ENCODE assay signal across 33 cellular contexts in the genomic region with DNA sequence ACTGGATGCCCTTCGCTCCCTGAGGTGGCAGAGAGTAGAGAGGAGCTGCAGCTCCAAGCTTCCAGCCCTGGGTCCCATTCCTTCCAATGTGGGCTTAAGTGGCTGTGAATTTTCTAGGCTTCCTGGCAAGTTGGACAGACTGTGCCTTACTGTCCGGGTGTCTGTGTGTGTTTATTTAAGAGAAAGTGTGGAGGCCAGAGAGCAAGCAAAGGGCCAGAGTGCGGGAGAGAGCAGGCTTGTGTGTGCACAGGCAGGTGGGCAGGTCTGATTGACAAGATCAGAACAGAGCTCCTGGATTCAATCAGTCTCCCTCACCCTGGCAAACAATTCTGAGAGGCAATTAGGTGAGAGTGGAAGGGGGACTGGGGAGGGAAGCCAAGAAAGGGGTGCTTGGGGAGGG.
"Had no signal": no experiment of that assay in that cellular context is flagged by ENCODE, and none has a peak within 500 bp of the region (broad histone marks: within the 10 kb centered on the region; RNA-seq: fewer than 3 reads in every experiment).

No MANE protein-coding gene starts in this region.

- H3K27ac Mint-ChIP-seq: activated B cell treated with CpG ODN at 0.5 μM for 24 hours; activated CD8-positive, alpha-beta T cell treated with anti-CD3 and anti-CD28 coated beads for 36 hours; activated naive CD4-positive, alpha-beta T cell treated with anti-CD3 and anti-CD28 coated beads, Interleukin-2, amount 50 U/mL, for 24 hours; activated naive CD8-positive, alpha-beta T cell treated with anti-CD3 and anti-CD28 coated beads for 36 hours; activated naive CD8-positive, alpha-beta T cell treated with anti-CD3 and anti-CD28 coated beads, Interleukin-2, amount 50 U/mL, for 24 hours; activated T-helper 17 cell treated with anti-CD3 and anti-CD28 coated beads, Interleukin-2, amount 50 U/mL, for 72 hours; dendritic cell treated with granulocyte-macrophage colony-stimulating factor and Interleukin-4, amounts not matched to agents 40 ng/mL and 50 ng/mL, for 4 days; T-helper 17 cell; T-helper 2 cell treated with Interferon-gamma antibody and Interleukin-4, amounts not matched to agents 5 μg/mL and 100 μg/mL, for 36 hours had no signal

- H3K4me1 Mint-ChIP-seq: activated B cell treated with CpG ODN at 0.5 μM for 24 hours; activated naive CD4-positive, alpha-beta T cell treated with anti-CD3 and anti-CD28 coated beads, Interleukin-2, amount 50 U/mL, for 24 hours; activated naive CD8-positive, alpha-beta T cell treated with anti-CD3 and anti-CD28 coated beads for 36 hours; activated naive CD8-positive, alpha-beta T cell treated with anti-CD3 and anti-CD28 coated beads, Interleukin-2, amount 50 U/mL, for 24 hours; activated T-helper 17 cell treated with anti-CD3 and anti-CD28 coated beads, Interleukin-2, amount 50 U/mL, for 72 hours; T-helper 17 cell had no signal

- H3K36me3 ChIP-seq: adrenal gland, colonic mucosa, esophagus muscularis mucosa, gastrocnemius medialis, WERI-Rb-1 had no signal

- H3K9me3 Mint-ChIP-seq: activated B cell treated with CpG ODN at 0.5 μM for 24 hours; activated naive CD4-positive, alpha-beta T cell treated with anti-CD3 and anti-CD28 coated beads, Interleukin-2, amount 50 U/mL, for 24 hours; activated naive CD8-positive, alpha-beta T cell treated with anti-CD3 and anti-CD28 coated beads for 36 hours; activated naive CD8-positive, alpha-beta T cell treated with anti-CD3 and anti-CD28 coated beads, Interleukin-2, amount 50 U/mL, for 24 hours; activated T-cell treated with anti-CD3 and anti-CD28 coated beads, Interleukin-2, amount 50 U/mL, for 4 hours; dendritic cell treated with granulocyte-macrophage colony-stimulating factor and Interleukin-4, amounts not matched to agents 40 ng/mL and 50 ng/mL, for 4 days had no signal

- H3K27me3 ChIP-seq: adrenal gland, body of pancreas, colonic mucosa, foreskin keratinocyte, gastrocnemius medialis had no signal

- H3K4me3 ChIP-seq: adrenal gland, body of pancreas, colonic mucosa, dorsolateral prefrontal cortex, esophagus muscularis mucosa, gastrocnemius medialis had no signal

- ATAC-seq: activated CD4-positive, CD25-positive, alpha-beta regulatory T cell treated with anti-CD3 and anti-CD28 coated beads, Interleukin-2, amount 50 U/mL, for 24 hours; activated CD8-positive, alpha-beta T cell treated with anti-CD3 and anti-CD28 coated beads for 36 hours; activated naive CD8-positive, alpha-beta T cell treated with anti-CD3 and anti-CD28 coated beads, Interleukin-2, amount 50 U/mL, for 24 hours; activated T-cell treated with anti-CD3 and anti-CD28 coated beads, Interleukin-2, amount 50 U/mL, for 4 hours; activated T-helper 17 cell treated with anti-CD3 and anti-CD28 coated beads, Interleukin-2, amount 50 U/mL, for 72 hours; body of pancreas; foreskin keratinocyte; gastrocnemius medialis; T-helper 17 cell had no signal

- H3K27ac ChIP-seq: adrenal gland, body of pancreas, colonic mucosa, dorsolateral prefrontal cortex, esophagus muscularis mucosa, foreskin keratinocyte, gastrocnemius medialis, WERI-Rb-1 had no signal

- H3K4me3 Mint-ChIP-seq: activated B cell treated with CpG ODN at 0.5 μM for 24 hours; activated CD8-positive, alpha-beta T cell treated with anti-CD3 and anti-CD28 coated beads for 36 hours; activated naive CD4-positive, alpha-beta T cell treated with anti-CD3 and anti-CD28 coated beads, Interleukin-2, amount 50 U/mL, for 24 hours; activated naive CD8-positive, alpha-beta T cell treated with anti-CD3 and anti-CD28 coated beads for 36 hours; activated naive CD8-positive, alpha-beta T cell treated with anti-CD3 and anti-CD28 coated beads, Interleukin-2, amount 50 U/mL, for 24 hours; activated T-cell treated with anti-CD3 and anti-CD28 coated beads, Interleukin-2, amount 50 U/mL, for 4 hours; activated T-helper 17 cell treated with anti-CD3 and anti-CD28 coated beads, Interleukin-2, amount 50 U/mL, for 72 hours; dendritic cell treated with granulocyte-macrophage colony-stimulating factor and Interleukin-4, amounts not matched to agents 40 ng/mL and 50 ng/mL, for 4 days; T-helper 17 cell; T-helper 2 cell treated with Interferon-gamma antibody and Interleukin-4, amounts not matched to agents 5 μg/mL and 100 μg/mL, for 36 hours had no signal

- DNase-seq: activated B cell treated with CpG ODN at 0.5 μM for 24 hours; activated CD4-positive, alpha-beta T cell treated with anti-CD3 and anti-CD28 coated beads for 48 hours; activated CD4-positive, alpha-beta T cell treated with anti-CD3 and anti-CD28 coated beads, Interleukin-2, amount 50 U/mL, for 1 hour; activated CD4-positive, alpha-beta T cell treated with anti-CD3 and anti-CD28 coated beads, Interleukin-2, amount 50 U/mL, for 48 hours; activated CD8-positive, alpha-beta memory T cell treated with anti-CD3 and anti-CD28 coated beads for 24 hours; activated CD8-positive, alpha-beta T cell treated with anti-CD3 and anti-CD28 coated beads for 36 hours; activated effector memory CD4-positive, alpha-beta T cell treated with Interleukin-2 at 50 U/mL for 16 hours; activated gamma-delta T cell treated with Interleukin-2 at 50 U/mL for 16 hours; activated naive CD4-positive, alpha-beta T cell treated with Interleukin-2 at 50 U/mL for 16 hours; activated naive CD8-positive, alpha-beta T cell treated with anti-CD3 and anti-CD28 coated beads for 36 hours; activated naive CD8-positive, alpha-beta T cell treated with anti-CD3 and anti-CD28 coated beads, Interleukin-2, amount 50 U/mL, for 24 hours; activated T-cell treated with anti-CD3 and anti-CD28 coated beads, Interleukin-2, amount 50 U/mL, for 4 hours; adrenal gland; amygdala; aorta; body of pancreas; caudate nucleus; colonic mucosa; effector memory CD4-positive, alpha-beta T cell; erythroblast; foreskin keratinocyte; gastrocnemius medialis; T-helper 1 cell; T-helper 17 cell; T1000; WERI-Rb-1 had no signal

- H3K36me3 Mint-ChIP-seq: activated naive CD4-positive, alpha-beta T cell treated with anti-CD3 and anti-CD28 coated beads, Interleukin-2, amount 50 U/mL, for 24 hours; activated naive CD8-positive, alpha-beta T cell treated with anti-CD3 and anti-CD28 coated beads for 36 hours had no signal

- H3K9me3 ChIP-seq: adrenal gland, body of pancreas, colonic mucosa, esophagus muscularis mucosa, gastrocnemius medialis had no signal

- H3K4me1 ChIP-seq: adrenal gland, body of pancreas, colonic mucosa, esophagus muscularis mucosa, gastrocnemius medialis had no signal

- H3K27me3 Mint-ChIP-seq: activated B cell treated with CpG ODN at 0.5 μM for 24 hours; activated naive CD4-positive, alpha-beta T cell treated with anti-CD3 and anti-CD28 coated beads, Interleukin-2, amount 50 U/mL, for 24 hours; activated naive CD8-positive, alpha-beta T cell treated with anti-CD3 and anti-CD28 coated beads for 36 hours; dendritic cell treated with granulocyte-macrophage colony-stimulating factor and Interleukin-4, amounts not matched to agents 40 ng/mL and 50 ng/mL, for 4 days had no signal
